Comparison of ENCODE assay signal across 10 cellular contexts in the genomic region with DNA sequence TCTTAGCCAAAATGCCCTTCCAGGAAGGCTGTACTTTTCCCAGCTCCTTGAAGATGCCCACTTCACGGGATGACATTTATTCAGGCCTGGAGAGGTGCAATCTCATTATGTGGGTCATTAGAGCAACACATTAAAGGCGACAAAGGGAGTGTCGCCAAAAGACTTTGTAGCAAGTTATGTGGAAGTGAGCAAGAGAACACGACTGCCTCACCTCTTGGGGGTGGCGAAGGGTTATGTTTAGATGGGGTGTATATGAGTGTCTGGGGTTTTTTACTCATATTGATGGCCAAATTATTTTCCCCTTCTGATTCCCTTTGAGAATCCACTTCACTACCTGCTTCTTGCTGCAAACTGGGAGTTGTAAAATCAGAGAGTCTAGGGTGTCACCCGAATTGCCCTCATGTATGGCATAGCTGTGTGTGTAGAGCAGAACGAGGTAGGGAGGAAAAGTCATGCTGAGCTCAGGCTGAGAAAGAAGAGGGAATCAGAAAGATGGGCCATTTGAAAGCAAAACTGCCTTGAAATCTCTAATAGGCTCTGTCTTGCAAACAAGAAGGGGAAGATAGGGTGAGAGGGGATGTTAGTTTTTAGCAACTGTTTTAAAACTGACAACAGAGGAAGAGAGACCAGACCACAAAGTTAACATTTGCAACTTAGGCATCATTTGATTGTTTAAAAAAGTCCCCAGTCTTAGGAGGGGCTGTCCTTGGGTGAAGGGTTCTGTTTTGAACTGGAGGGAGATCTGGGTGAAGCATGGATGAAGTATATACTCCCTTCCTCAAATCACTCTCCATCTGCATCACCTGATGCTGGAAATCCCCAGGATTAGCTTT.
DNase-seq lines count a peak whose midpoint lies in the region; ATAC-seq, FAIRE-seq and TF ChIP-seq lines count a peak whose summit lies in the region.
"Had no signal": no experiment of that assay in that cellular context is flagged by ENCODE, and none has a peak within 500 bp of the region (broad histone marks: within the 10 kb centered on the region; RNA-seq: fewer than 3 reads in every experiment).

No MANE protein-coding gene starts in this region.

- H3K4me1 Mint-ChIP-seq in activated T-helper 1 cell treated with anti-CD3 and anti-CD28 coated beads, Interleukin-12 subunit alpha, Interleukin-12 subunit beta, Interleukin-2, Interleukin-4 antibody, amounts not matched to agents 30 ng/mL and 10 ng/mL and 1 ng/mL, durations not matched to agents 14 hours and 24 hours and 36 hours (ENCODE audit: low read depth), result peaks cover 66% of the 10 kb centered on the region

- peaks cover 2% of the 10 kb centered on the region for H3K36me3 Mint-ChIP-seq in activated T-helper 1 cell treated with anti-CD3 and anti-CD28 coated beads, Interleukin-12 subunit alpha, Interleukin-12 subunit beta, Interleukin-2, Interleukin-4 antibody, amounts not matched to agents 30 ng/mL and 10 ng/mL and 1 ng/mL, durations not matched to agents 14 hours and 24 hours and 36 hours (ENCODE audit: low read depth)

- DNase-seq in GM12865 (ENCODE audit: low read depth) (peak; percentile 75), midbrain (lab: John Stamatoyannopoulos, UW) (no peak), WERI-Rb-1 (no peak), COLO829 (ENCODE audit: low spot score) (no peak), pancreas (no peak)
- no peak for DNase-seq in activated T-helper 1 cell treated with anti-CD3 and anti-CD28 coated beads, Interleukin-12 subunit alpha, Interleukin-12 subunit beta, Interleukin-2, Interleukin-4 antibody, amounts not matched to agents 30 ng/mL and 10 ng/mL and 1 ng/mL, durations not matched to agents 14 hours and 24 hours and 36 hours (ENCODE audit: low spot score)
- DNase-seq: DMS153, mammary epithelial cell had no signal

- peak overlapping the region; percentile 13 for H3K27ac Mint-ChIP-seq in activated T-helper 1 cell treated with anti-CD3 and anti-CD28 coated beads, Interleukin-12 subunit alpha, Interleukin-12 subunit beta, Interleukin-2, Interleukin-4 antibody, amounts not matched to agents 30 ng/mL and 10 ng/mL and 1 ng/mL, durations not matched to agents 14 hours and 24 hours and 36 hours

- TF ChIP-seq CTCF in GM12865 (IDR thresholded peaks at IDR 0.05; ENCODE audit: insufficient read depth, low read depth, low read length, missing control alignments) (no peak), WERI-Rb-1 (IDR thresholded peaks at IDR 0.05; ENCODE audit: low read depth, low read length) (no peak), pancreas (IDR thresholded peaks at IDR 0.05) (no peak)

- H3K27me3 ChIP-seq in WERI-Rb-1 (ENCODE audit: insufficient read depth, low read depth, severe bottlenecking), result no peaks in the 10 kb centered on the region
- H3K27me3 ChIP-seq in pancreas, result no peaks in the 10 kb centered on the region

- no peak for FAIRE-seq in pancreas (lab: Jason Lieb, UNC)

- H3K27ac ChIP-seq in WERI-Rb-1, result no peak overlapping the region
- H3K27ac ChIP-seq in pancreas, result no peak overlapping the region

- intact Hi-C loops in activated T-helper 1 cell treated with anti-CD3 and anti-CD28 coated beads, Interleukin-12 subunit alpha, Interleukin-12 subunit beta, Interleukin-2, Interleukin-4 antibody, amounts not matched to agents 30 ng/mL and 10 ng/mL and 1 ng/mL, durations not matched to agents 14 hours and 24 hours and 36 hours (cut with micrococcal nuclease), result loop anchor here (1.0 kb wide), 2 partner anchors 29 to 90 kb away; no protein-coding TSS in a partner anchor
- intact Hi-C loops in pancreas (cut with DNase I), result no loop called here

- no peak overlapping the region for H3K4me3 Mint-ChIP-seq in activated T-helper 1 cell treated with anti-CD3 and anti-CD28 coated beads, Interleukin-12 subunit alpha, Interleukin-12 subunit beta, Interleukin-2, Interleukin-4 antibody, amounts not matched to agents 30 ng/mL and 10 ng/mL and 1 ng/mL, durations not matched to agents 14 hours and 24 hours and 36 hours

- H3K9me3 Mint-ChIP-seq in activated T-helper 1 cell treated with anti-CD3 and anti-CD28 coated beads, Interleukin-12 subunit alpha, Interleukin-12 subunit beta, Interleukin-2, Interleukin-4 antibody, amounts not matched to agents 30 ng/mL and 10 ng/mL and 1 ng/mL, durations not matched to agents 14 hours and 24 hours and 36 hours, result peaks cover 9% of the 10 kb centered on the region

- ATAC-seq in GM19395 (IDR thresholded peaks at IDR 0.05; ENCODE audit: unreplicated experiment), result peak; percentile 80
- peak; percentile 73 for ATAC-seq in HG02973 (IDR thresholded peaks at IDR 0.05; ENCODE audit: unreplicated experiment)
- no peak for ATAC-seq in pancreas

- WGBS in pancreas, 2 donors, result 45 to 61% methylated on average over 7 of the region's 7 CpGs

- H3K4me3 ChIP-seq in GM12865 (ENCODE audit: low read depth, low read length) (no peak overlapping the region), WERI-Rb-1 (ENCODE audit: low read depth, low read length) (no peak overlapping the region), pancreas (no peak overlapping the region)

- no peaks in the 10 kb centered on the region for H3K36me3 ChIP-seq in WERI-Rb-1
- H3K36me3 ChIP-seq in pancreas, result no peaks in the 10 kb centered on the region

- peaks cover 3% of the 10 kb centered on the region for H3K27me3 Mint-ChIP-seq in activated T-helper 1 cell treated with anti-CD3 and anti-CD28 coated beads, Interleukin-12 subunit alpha, Interleukin-12 subunit beta, Interleukin-2, Interleukin-4 antibody, amounts not matched to agents 30 ng/mL and 10 ng/mL and 1 ng/mL, durations not matched to agents 14 hours and 24 hours and 36 hours (ENCODE audit: insufficient read depth)

- no peaks in the 10 kb centered on the region for H3K4me1 ChIP-seq in pancreas

- H3K9me3 ChIP-seq in WERI-Rb-1 (ENCODE audit: severe bottlenecking) (peaks cover 2% of the 10 kb centered on the region), pancreas (no peaks in the 10 kb centered on the region)

Comparison
In these comparisons a context has a peak if more than half of its experiments do, and no peak if none do; other contexts are left out.
1. ATAC-seq: peak in GM19395 (single experiment) and HG02973 (single experiment); none in pancreas (0 of 4).